Comparison of ENCODE assay signal across 8 cellular contexts in the genomic region with DNA sequence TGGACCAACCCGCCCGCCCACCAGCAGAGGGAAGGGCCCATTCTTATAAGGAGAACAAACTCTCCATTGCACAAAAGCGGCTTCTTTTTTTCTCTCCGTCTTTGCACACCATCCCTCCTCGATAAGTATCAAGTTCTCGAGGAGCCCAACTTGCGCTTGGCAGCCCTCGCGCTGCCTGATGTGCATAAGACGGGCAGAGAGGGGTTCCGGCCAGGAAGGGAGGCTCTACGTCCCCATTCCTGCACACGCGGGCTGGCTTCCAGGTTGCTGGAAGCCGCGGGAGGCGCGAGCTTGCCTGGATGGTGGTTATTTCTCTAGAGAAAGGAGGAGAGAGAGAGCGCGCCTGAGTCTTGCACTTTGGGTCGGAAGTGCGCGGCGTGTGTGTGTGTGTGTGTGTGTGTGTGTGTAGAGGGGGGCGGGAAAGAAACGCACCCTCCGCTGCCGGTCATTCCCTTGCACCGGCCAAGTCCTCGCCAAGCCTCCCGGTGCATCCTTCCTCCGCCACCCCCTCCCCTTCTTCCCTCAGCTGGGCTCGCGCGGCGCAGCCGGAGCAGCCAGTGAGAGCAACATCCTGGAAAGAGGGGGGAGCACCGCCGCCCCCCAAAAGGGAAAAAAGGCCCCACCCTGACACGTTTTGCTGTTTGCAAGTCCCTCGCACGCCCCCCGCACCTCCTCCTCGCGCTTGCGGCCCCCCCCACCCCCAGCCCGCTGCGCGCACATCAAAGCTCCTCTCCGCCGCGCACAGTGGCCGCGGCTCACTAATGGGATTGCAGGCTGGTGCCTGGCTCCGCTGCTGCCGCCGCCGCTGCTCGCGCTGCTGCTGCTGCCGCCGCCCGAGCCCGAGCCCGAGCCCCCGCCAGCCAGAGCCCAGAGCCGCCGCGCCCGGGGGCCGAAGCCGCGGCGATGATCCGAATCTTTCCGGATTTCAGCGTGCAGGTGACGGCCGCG. TPM values are rescaled to one million over a fixed set of nuclear protein-coding genes. Genes with fewer than 3 reads are reported as not detected.
A peak's percentile ranks its signal among the peaks of the same experiment; 100 is the strongest.
DNase-seq lines count a peak whose midpoint lies in the region; ATAC-seq and TF ChIP-seq lines count a peak whose summit lies in the region.

No MANE protein-coding gene starts in this region.

- H3K4me1 Mint-ChIP-seq in stimulated activated naive CD8-positive, alpha-beta T cell treated with anti-CD3 and anti-CD28 coated beads, Interleukin-15, amount 100 ng/mL, for 72 hours: peaks cover 24% of the 10 kb centered on the region

- peaks cover 4% of the 10 kb centered on the region for H4K20me1 ChIP-seq in hepatocyte (ENCODE audit: insufficient read depth, poor library complexity, severe bottlenecking)
- H4K20me1 ChIP-seq in Karpas-422 (ENCODE audit: insufficient read depth, low read depth, low read length): no peaks in the 10 kb centered on the region

- peaks cover 77% of the 10 kb centered on the region for H3K27me3 Mint-ChIP-seq in stimulated activated naive CD8-positive, alpha-beta T cell treated with anti-CD3 and anti-CD28 coated beads, Interleukin-15, amount 100 ng/mL, for 72 hours

- WGBS in hepatocyte (ENCODE audit: low lambda C conversion rate, missing lambda C conversion rate): 3% methylated on average over 38 of the region's 80 CpGs

- H3K79me2 ChIP-seq in hepatocyte: no peaks in the 10 kb centered on the region
- H3K79me2 ChIP-seq in Karpas-422 (ENCODE audit: low read length): no peaks in the 10 kb centered on the region

- H3K4me2 ChIP-seq in hepatocyte (peak overlapping the region; percentile 89), Karpas-422 (ENCODE audit: low read depth, low read length, poor library complexity, severe bottlenecking) (no peak overlapping the region)

- H3K4me3 ChIP-seq in hepatocyte: peak overlapping the region; percentile 49
- peak overlapping the region; percentile 53 for H3K4me3 ChIP-seq in retinal pigment epithelial cell (ENCODE audit: low read length)
- no peak overlapping the region for H3K4me3 ChIP-seq in Karpas-422 (ENCODE audit: low read length)

- DNase-seq in stimulated activated naive CD8-positive, alpha-beta T cell treated with anti-CD3 and anti-CD28 coated beads, Interleukin-15, amount 100 ng/mL, for 72 hours: no peak
- DNase-seq in stimulated activated naive CD8-positive, alpha-beta T cell treated with anti-CD3 and anti-CD28 coated beads, Interleukin-15, Interleukin-2, amounts not matched to agents 100 U/mL and 50 U/mL, for 24 hours: no peak
- DNase-seq in hepatocyte (ENCODE audit: low spot score): peak; percentile 45
- no peak for DNase-seq in retinal pigment epithelial cell (ENCODE audit: low read depth)
- DNase-seq in NK-92 treated with Interleukin-12 subunit alpha and Interleukin-12 subunit beta, amount 100 ng/mL, for 24 hours (lab: John Stamatoyannopoulos, UW): no peak
- no peak for DNase-seq in Karpas-422
- no peak for DNase-seq in stimulated activated CD4-positive, alpha-beta T cell treated with anti-CD3 and anti-CD28 coated beads, Interleukin-1b, Interleukin-23, amount 100 ng/mL, for 48 hours

- H3K9me3 Mint-ChIP-seq in stimulated activated naive CD8-positive, alpha-beta T cell treated with anti-CD3 and anti-CD28 coated beads, Interleukin-15, amount 100 ng/mL, for 72 hours: no peaks in the 10 kb centered on the region

- 0 out of 2 replicates have a peak, but pooled peaks have one; percentile 7 for TF ChIP-seq CTCF in VCaP (conservative IDR thresholded peaks at IDR 0.05)
- TF ChIP-seq CTCF in hepatocyte (IDR thresholded peaks at IDR 0.05; ENCODE audit: poor library complexity): no peak
- TF ChIP-seq CTCF in retinal pigment epithelial cell (conservative IDR thresholded peaks at IDR 0.05; ENCODE audit: low read depth, low read length): no peak

- H3K27ac ChIP-seq in VCaP (no peak overlapping the region), hepatocyte (no peak overlapping the region), Karpas-422 (ENCODE audit: low read length) (no peak overlapping the region)

- H3K4me3 Mint-ChIP-seq in stimulated activated naive CD8-positive, alpha-beta T cell treated with anti-CD3 and anti-CD28 coated beads, Interleukin-15, amount 100 ng/mL, for 72 hours: peak overlapping the region; percentile 12 to 63

- H2AFZ ChIP-seq in hepatocyte (peak overlapping the region; percentile 56), Karpas-422 (ENCODE audit: low read length) (no peak overlapping the region)

- H3K36me3 ChIP-seq in hepatocyte (replicated peaks; ENCODE audit: insufficient read depth, low read depth) (no peaks in the 10 kb centered on the region), Karpas-422 (ENCODE audit: insufficient read depth, low read length) (no peaks in the 10 kb centered on the region)

- peaks cover 26% of the 10 kb centered on the region for H3K4me1 ChIP-seq in hepatocyte (ENCODE audit: insufficient read depth)
- no peaks in the 10 kb centered on the region for H3K4me1 ChIP-seq in Karpas-422 (ENCODE audit: low read length)

- no peak for ATAC-seq in stimulated activated naive CD8-positive, alpha-beta T cell treated with anti-CD3 and anti-CD28 coated beads, Interleukin-15, amount 100 ng/mL, for 72 hours
- ATAC-seq in stimulated activated naive CD8-positive, alpha-beta T cell treated with anti-CD3 and anti-CD28 coated beads, Interleukin-15, Interleukin-2, amounts not matched to agents 100 U/mL and 50 U/mL, for 24 hours: no peak

- H3K27me3 ChIP-seq in hepatocyte (peaks cover 88% of the 10 kb centered on the region), Karpas-422 (ENCODE audit: low read length) (no peaks in the 10 kb centered on the region)

- H3K27ac Mint-ChIP-seq in stimulated activated naive CD8-positive, alpha-beta T cell treated with anti-CD3 and anti-CD28 coated beads, Interleukin-15, amount 100 ng/mL, for 72 hours: no peak overlapping the region

- H3K9ac ChIP-seq in Karpas-422 (ENCODE audit: low read length): no peak overlapping the region

- no peaks in the 10 kb centered on the region for H3K9me2 ChIP-seq in hepatocyte (replicated peaks; ENCODE audit: insufficient read depth)
- no peaks in the 10 kb centered on the region for H3K9me2 ChIP-seq in Karpas-422 (replicated peaks; ENCODE audit: insufficient read depth, low read length)

- H3K9me3 ChIP-seq in hepatocyte (ENCODE audit: low read depth): no peaks in the 10 kb centered on the region
- H3K9me3 ChIP-seq in Karpas-422 (ENCODE audit: low read length): peaks cover 3% of the 10 kb centered on the region

RNA-seq across cellular contexts. Expression of a gene that starts 4.5 kb away (rescaled TPM):
- 0.64 and 1.1 TPM in 2 replicates for total RNA-seq in hepatocyte
- polyA plus RNA-seq in hepatocyte: 0.11 and 0.62 TPM in 2 replicates
- total RNA-seq in Karpas-422 (2014; rRNA removed; shearing (Covaris generic); ENCODE audit: low replicate concordance): 1.6 and 6.9 TPM in 2 replicates
